Comparison of ENCODE assay signal across 18 cellular contexts in the genomic region with DNA sequence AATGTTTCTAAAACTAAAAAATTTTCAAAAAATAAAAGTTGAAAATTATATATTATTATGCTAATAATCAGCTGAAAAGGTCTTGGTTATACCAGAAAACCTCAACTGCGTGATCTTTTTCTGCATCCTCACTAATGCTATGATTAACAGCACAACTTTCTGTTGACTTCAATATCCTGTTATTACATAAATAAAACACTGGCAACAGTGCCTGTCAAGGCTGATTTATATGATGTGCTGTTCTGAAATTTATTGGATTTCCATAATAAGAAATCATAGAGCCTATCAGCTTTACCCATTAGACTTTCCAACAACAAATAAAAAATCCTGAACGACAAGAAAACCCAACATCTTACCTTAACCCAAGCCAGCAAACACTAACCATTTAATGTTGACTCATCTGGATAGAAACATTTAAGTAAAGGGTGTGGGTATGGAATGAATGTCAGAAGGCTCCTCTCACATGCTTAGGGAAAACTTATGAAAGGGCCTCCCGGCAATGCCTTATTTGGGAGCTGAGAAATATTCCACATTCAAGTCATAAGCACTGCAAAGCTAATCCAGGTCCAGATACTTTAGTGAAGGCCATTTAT.
A peak's percentile ranks its signal among the peaks of the same experiment; 100 is the strongest.
DNase-seq lines count a peak whose midpoint lies in the region; ATAC-seq, FAIRE-seq and TF ChIP-seq lines count a peak whose summit lies in the region.
"Had no signal": no experiment of that assay in that cellular context is flagged by ENCODE, and none has a peak within 500 bp of the region (broad histone marks: within the 10 kb centered on the region; RNA-seq: fewer than 3 reads in every experiment).

No MANE protein-coding gene starts in this region.

- no peaks in the 10 kb centered on the region for H3K27me3 ChIP-seq in PC-3 (ENCODE audit: low read length)
- no peaks in the 10 kb centered on the region for H3K27me3 ChIP-seq in lung (ENCODE audit: control insufficient read depth, insufficient read depth)

- H3K4me3 ChIP-seq in AG10803 (ENCODE audit: low read length) = no peak overlapping the region
- H3K4me3 ChIP-seq in PC-3 (ENCODE audit: low read length) = no peak overlapping the region
- no peak overlapping the region for H3K4me3 ChIP-seq in lung
- H3K4me3 ChIP-seq: coronary artery had no signal

- CTCF ChIA-PET in PC-3 (lab: Charles Lee) = interaction anchor here (1.1 kb wide), 1 partner anchor 220 kb away, joined by 3 read pairs; no protein-coding TSS in a partner anchor

- no peaks in the 10 kb centered on the region for H3F3A ChIP-seq in PC-3 (ENCODE audit: low read length, unreplicated experiment)

- H3K27ac ChIP-seq in PC-3 (ENCODE audit: low read length) (peak overlapping the region; percentile 1; the same call in 1 of the 2 replicates), lung (ENCODE audit: low read depth in 1 of 2, low read length in 1 of 2) (no peak overlapping the region)
- H3K27ac ChIP-seq: coronary artery had no signal

- POLR2A ChIA-PET in PC-3 (lab: Charles Lee; ENCODE audit: unreplicated experiment) = no interaction called here

- BruUV-seq in PC-3 (replicated peaks; lab: Mats Ljungman, UMichigan) = no TSS peak

- H3K9me2 ChIP-seq in PC-3 (replicated peaks; ENCODE audit: low read length) = no peaks in the 10 kb centered on the region

- DNase-seq in AG10803 (ENCODE audit: low read depth) (peak; percentile 34), PC-3 (peak; percentile 60), epidermal melanocyte (ENCODE audit: insufficient read length, low spot score) (peak; percentile 46), lung (ENCODE audit: low spot score) (no peak), NCI-H187 treated with DMSO at 0.1 percent for 48 hours (lab: John Stamatoyannopoulos, UW) (no peak), frontal cortex (ENCODE audit: low spot score in 2 of 2) (no peak), NCI-H69 (lab: John Stamatoyannopoulos, UW) (no peak)
- DNase-seq: activated CD8-positive, alpha-beta T cell treated with anti-CD3 and anti-CD28 coated beads for 36 hours; anterior cingulate cortex; Caco-2; erythroblast; GF-D8; hypothalamus; KBM-7; stimulated activated CD4-positive, alpha-beta T cell treated with anti-CD3 and anti-CD28 coated beads, Interleukin-12 subunit alpha, Interleukin-12 subunit beta, amount 100 ng/mL, for 4 hours; stimulated activated naive CD4-positive, alpha-beta T cell treated with Interleukin-2 at 50 U/mL for 16 hours had no signal

- no peak for TF ChIP-seq CTCF in AG10803 (conservative IDR thresholded peaks at IDR 0.05; ENCODE audit: low read length)
- no peak for TF ChIP-seq CTCF in PC-3 (conservative IDR thresholded peaks at IDR 0.05; ENCODE audit: low read depth, low read length)
- TF ChIP-seq CTCF in lung (IDR thresholded peaks at IDR 0.05; ENCODE audit: control extremely low read depth, extremely low read depth) = no peak

- intact Hi-C loops in PC-3 (cut with micrococcal nuclease) = no loop called here

- no peaks in the 10 kb centered on the region for H3K36me3 ChIP-seq in PC-3 (ENCODE audit: low read depth, low read length)
- H3K36me3 ChIP-seq in lung (ENCODE audit: control insufficient read depth in 2 of 2, insufficient read depth in 2 of 2, low read length in 2 of 2) = no peaks in the 10 kb centered on the region

- H3K79me2 ChIP-seq in PC-3 (ENCODE audit: low read length) = no peaks in the 10 kb centered on the region

- H3K4me1 ChIP-seq in PC-3 (ENCODE audit: insufficient read depth, low read length) = peaks cover 8% of the 10 kb centered on the region
- peaks cover under 1 to 8% of the 10 kb centered on the region in 2 donors for H3K4me1 ChIP-seq in lung (ENCODE audit: control insufficient read depth in 2 of 2, insufficient read depth in 2 of 2, low read length in 2 of 2)
- H3K4me1 ChIP-seq: Caco-2 had no signal

- no peak for FAIRE-seq in frontal cortex (lab: Jason Lieb, UNC)

- peak; percentile 69 for ATAC-seq in PC-3
- ATAC-seq in lung (ENCODE audit: insufficient read depth, low FRiP score) = peak; percentile 19
- ATAC-seq in GM18502 (IDR thresholded peaks at IDR 0.05; ENCODE audit: poor library complexity, unreplicated experiment) = no peak
- ATAC-seq: activated CD8-positive, alpha-beta T cell treated with anti-CD3 and anti-CD28 coated beads for 36 hours had no signal

- H3K9ac ChIP-seq in PC-3 (ENCODE audit: low read length) = no peak overlapping the region

- H2AFZ ChIP-seq in PC-3 (ENCODE audit: low read length) = no peak overlapping the region

- WGBS in lung, 2 donors = 65 to 73% methylated on average over 3 of the region's 3 CpGs

- H4K20me1 ChIP-seq in PC-3 (ENCODE audit: low read length) = no peaks in the 10 kb centered on the region

- no peaks in the 10 kb centered on the region for H3K9me3 ChIP-seq in PC-3 (ENCODE audit: low read length)
- no peaks in the 10 kb centered on the region for H3K9me3 ChIP-seq in lung (ENCODE audit: control insufficient read depth in 2 of 2, insufficient read depth in 1 of 2, low read length in 1 of 2)
- H3K9me3 ChIP-seq: Caco-2 had no signal

- H3K4me2 ChIP-seq in PC-3 (ENCODE audit: low read length) = no peak overlapping the region

Comparison
In these comparisons a context has a peak if more than half of its experiments do, and no peak if none do; other contexts are left out.
1. DNase-seq: peak in AG10803 (single experiment), PC-3 (single experiment) and epidermal melanocyte (single experiment); none in lung (single experiment), NCI-H187 treated with DMSO at 0.1 percent for 48 hours (single experiment), frontal cortex (0 of 2) and NCI-H69 (single experiment).